21 cellular contexts compared by ENCODE assay signal in the genomic region with DNA sequence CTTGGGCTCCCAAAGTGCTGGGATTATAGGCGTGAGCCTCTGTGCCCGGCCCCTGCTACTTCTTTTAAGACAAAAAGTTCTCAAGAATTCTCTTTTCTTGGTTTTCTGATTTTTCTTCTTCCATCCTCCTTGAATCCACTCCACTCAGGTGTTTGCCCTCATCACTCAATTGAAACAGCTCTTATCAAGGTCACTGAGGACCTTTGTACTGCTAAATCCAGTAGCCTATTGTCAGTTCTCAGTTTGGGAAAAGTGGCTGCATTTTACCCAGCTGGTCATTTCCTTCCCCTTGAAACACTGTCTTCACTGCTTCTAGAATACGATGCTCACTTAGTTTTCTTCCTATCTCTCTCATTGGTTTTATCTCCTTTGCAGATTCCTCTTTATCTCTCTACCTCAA.
"Had no signal": no experiment of that assay in that cellular context is flagged by ENCODE, and none has a peak within 500 bp of the region (broad histone marks: within the 10 kb centered on the region; RNA-seq: fewer than 3 reads in every experiment).

No MANE protein-coding gene starts in this region.

- H3K4me3 ChIP-seq: lower lobe of right lung, ovary, psoas muscle, skin epidermis, suprapubic skin had no signal

- ATAC-seq: effector memory CD8-positive, alpha-beta T cell; left colon; left ventricle myocardium superior; lower lobe of right lung; psoas muscle; right cardiac atrium; stimulated activated naive CD8-positive, alpha-beta T cell treated with anti-CD3 and anti-CD28 coated beads, Interleukin-15, amount 100 ng/mL, for 72 hours had no signal

- DNase-seq: cortex of kidney; effector memory CD8-positive, alpha-beta T cell; hypothalamus; immature natural killer cell; islet precursor cell; kidney glomerular epithelial cell; left colon; left ventricle myocardium superior; lower lobe of right lung; natural killer cell; occipital lobe; ovary; psoas muscle; right cardiac atrium; stimulated activated CD4-positive, alpha-beta T cell treated with anti-CD3 and anti-CD28 coated beads, Interleukin-15, amount 100 ng/mL, for 24 hours; stimulated activated CD4-positive, alpha-beta T cell treated with anti-CD3 and anti-CD28 coated beads, Interleukin-2, amount 100 ng/mL, for 48 hours; stimulated activated naive CD4-positive, alpha-beta T cell; stimulated activated naive CD8-positive, alpha-beta T cell treated with anti-CD3 and anti-CD28 coated beads, Interleukin-15, amount 100 ng/mL, for 72 hours had no signal

- FAIRE-seq: frontal cortex had no signal

- H3K36me3 ChIP-seq: lower lobe of right lung, ovary, suprapubic skin had no signal

- H3K9me3 ChIP-seq: lower lobe of right lung, ovary, psoas muscle, suprapubic skin had no signal

- H3K27me3 ChIP-seq: ovary, suprapubic skin had no signal

- H3K27ac ChIP-seq: lower lobe of right lung, ovary, psoas muscle, skin epidermis, suprapubic skin had no signal
